In genomic region chr6:117810269-117810668, GRCh38 we compare ENCODE assay signal across 4 cellular contexts.
"Had no signal": no experiment of that assay in that cellular context is flagged by ENCODE, and none has a peak within 500 bp of the region (broad histone marks: within the 10 kb centered on the region; RNA-seq: fewer than 3 reads in every experiment).

No MANE protein-coding gene starts in this region.

- H3K4me3 Mint-ChIP-seq: GM23338, H9 had no signal

- H3K4me1 Mint-ChIP-seq: GM23338, H9 had no signal

- DNase-seq: H9, HCEC 1CT, IMR-90 had no signal

- H3K27ac Mint-ChIP-seq: GM23338, H9 had no signal
